ENCODE assay signal across 13 cellular contexts in genomic region chr1:46800742-46801141, GRCh38. TPM values are rescaled to one million over a fixed set of nuclear protein-coding genes. Genes with fewer than 3 reads are reported as not detected.
"Had no signal": no experiment of that assay in that cellular context is flagged by ENCODE, and none has a peak within 500 bp of the region (broad histone marks: within the 10 kb centered on the region; RNA-seq: fewer than 3 reads in every experiment).

No MANE protein-coding gene starts in this region.

- H3K4me1 ChIP-seq: pancreas had no signal

- DNase-seq: activated CD4-positive, alpha-beta T cell treated with anti-CD3 and anti-CD28 coated beads for 1 hour; activated CD4-positive, alpha-beta T cell treated with anti-CD3 and anti-CD28 coated beads, Interleukin-2, amount 50 U/mL, for 4 hours; activated naive CD4-positive, alpha-beta T cell treated with Interleukin-2 at 50 U/mL for 16 hours; anterior cingulate cortex; hippocampal formation; midbrain; pancreas; stimulated activated CD4-positive, alpha-beta T cell treated with anti-CD3 and anti-CD28 coated beads, Interleukin-1b, Interleukin-23, amount 100 ng/mL, for 48 hours; T-cell; T-helper 9 cell had no signal

- H3K36me3 ChIP-seq: pancreas had no signal

- H3K27ac ChIP-seq: epithelial cell of prostate, pancreas had no signal

- H3K9me3 ChIP-seq: pancreas had no signal

- H3K4me3 ChIP-seq: pancreas had no signal

- H3K27me3 ChIP-seq: pancreas had no signal

RNA-seq across cellular contexts. Expression of gene CYP4B1, which starts 1.9 kb away (rescaled TPM):
- total RNA-seq: chondrocyte, dermis microvascular lymphatic vessel endothelial cell had no signal
